In the genomic region with DNA sequence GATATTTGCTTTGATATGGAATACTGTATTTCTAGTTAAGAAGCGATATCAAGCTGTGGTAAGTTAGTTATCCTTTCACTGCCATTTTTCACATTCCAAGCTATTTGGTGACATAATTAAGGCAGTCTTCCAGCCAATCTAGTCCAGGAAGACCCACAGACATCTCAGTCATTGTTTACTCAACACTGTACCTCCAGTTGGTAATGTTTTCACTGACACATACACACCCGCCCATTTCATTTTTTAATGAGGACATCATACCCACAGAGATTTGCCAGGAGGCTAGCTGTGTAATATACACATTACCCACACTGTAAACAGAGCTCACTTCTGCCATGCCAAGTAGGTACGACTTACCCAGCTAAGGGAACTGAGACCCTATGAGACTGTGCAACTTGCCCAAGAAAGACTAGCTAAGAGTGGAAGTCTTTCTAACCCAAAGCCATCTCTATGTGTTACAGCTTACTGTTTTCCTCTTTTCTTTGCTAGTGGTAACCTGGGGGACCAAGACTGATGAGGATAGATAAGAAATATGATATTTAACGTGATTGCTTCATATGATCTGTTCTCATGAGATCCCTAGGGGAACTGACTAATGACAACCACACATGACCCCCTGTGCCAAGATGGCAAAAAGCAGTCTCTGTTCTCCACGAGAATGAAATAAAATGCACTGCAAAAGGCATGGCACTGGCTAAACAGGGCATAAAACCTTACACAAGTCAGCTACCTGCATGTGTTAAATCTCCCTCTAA, we compare ENCODE assay signal across 14 cellular contexts.
DNase-seq lines count a peak whose midpoint lies in the region; ATAC-seq and TF ChIP-seq lines count a peak whose summit lies in the region.
"Had no signal": no experiment of that assay in that cellular context is flagged by ENCODE, and none has a peak within 500 bp of the region (broad histone marks: within the 10 kb centered on the region; RNA-seq: fewer than 3 reads in every experiment).

No MANE protein-coding gene starts in this region.

- no peak overlapping the region for H3K18ac ChIP-seq in trophoblast cell (ENCODE audit: low read length)

- peaks cover 14% of the 10 kb centered on the region; the same call in 1 of the 2 replicates for H3K4me1 ChIP-seq in PC-9 (replicated peaks; ENCODE audit: insufficient read depth)
- no peaks in the 10 kb centered on the region for H3K4me1 ChIP-seq in trophoblast cell (ENCODE audit: control insufficient read depth in 1 of 2, insufficient read depth in 2 of 2, low read length in 2 of 2)

- WGBS in trophoblast cell (ENCODE audit: extremely low coverage, insufficient coverage, insufficient read length) = no CpG with 5 or more reads among the region's 5 CpGs

- no peaks in the 10 kb centered on the region for H3K79me1 ChIP-seq in trophoblast cell (ENCODE audit: low read length)

- H3K36me3 ChIP-seq in PC-9 (ENCODE audit: low read depth) (no peaks in the 10 kb centered on the region), trophoblast cell (ENCODE audit: control insufficient read depth in 1 of 2, insufficient read depth in 2 of 2, low read length in 2 of 2) (no peaks in the 10 kb centered on the region), H7 (replicated peaks; ENCODE audit: control insufficient read depth, insufficient read depth, low read length) (no peaks in the 10 kb centered on the region)

- H4K91ac ChIP-seq in trophoblast cell (ENCODE audit: low read depth, low read length) = no peak overlapping the region

- H4K20me1 ChIP-seq in PC-9 (ENCODE audit: insufficient read depth) = no peaks in the 10 kb centered on the region

- no peaks in the 10 kb centered on the region for H3F3A ChIP-seq in PC-9 (ENCODE audit: insufficient read depth, low read depth)

- H3K4ac ChIP-seq in trophoblast cell (ENCODE audit: low read depth, low read length) = no peak overlapping the region

- no peak overlapping the region for H2BK12ac ChIP-seq in trophoblast cell (ENCODE audit: low read length)

- CTCF ChIA-PET in PC-9 (lab: Charles Lee) = interaction anchor here (0.6 kb wide), 1 partner anchor 16 kb away, joined by 3 read pairs; no protein-coding TSS in a partner anchor

- no peak overlapping the region for H2AK5ac ChIP-seq in trophoblast cell (ENCODE audit: low read length)

- ATAC-seq in HG03442 (IDR thresholded peaks at IDR 0.05; ENCODE audit: unreplicated experiment) = no peak
- no peak for ATAC-seq in GM19395 (IDR thresholded peaks at IDR 0.05; ENCODE audit: unreplicated experiment)

- no peaks in the 10 kb centered on the region for H3K9me2 ChIP-seq in PC-9 (ENCODE audit: insufficient read depth)

- H4K12ac ChIP-seq in trophoblast cell (ENCODE audit: low read depth, low read length) = no peak overlapping the region

- no peak overlapping the region for H3K4me2 ChIP-seq in PC-9
- no peak overlapping the region for H3K4me2 ChIP-seq in trophoblast cell (ENCODE audit: low read length)

- H3K23ac ChIP-seq in trophoblast cell (ENCODE audit: low read length) = no peak overlapping the region

- TF ChIP-seq CTCF in PC-9 (conservative IDR thresholded peaks at IDR 0.05) = no peak

- intact Hi-C loops in PC-9 (cut with micrococcal nuclease; ENCODE audit: unreplicated experiment) = no loop called here

- H3K14ac ChIP-seq in trophoblast cell (ENCODE audit: low read length) = no peak overlapping the region

- POLR2A ChIA-PET in PC-9 (lab: Charles Lee; ENCODE audit: unreplicated experiment) = no interaction called here

- peak; percentile 84 for DNase-seq in GM04503 (ENCODE audit: low read depth)
- DNase-seq in PC-9 = peak; percentile 47 to 56
- peak; percentile 83 for DNase-seq in epithelial cell of prostate (ENCODE audit: low read depth, low spot score)
- peak; percentile 20 to 74 for DNase-seq in trophoblast cell
- DNase-seq in LoVo (ENCODE audit: low spot score) = no peak
- DNase-seq in H7 = no peak
- DNase-seq: activated CD8-positive, alpha-beta memory T cell treated with anti-CD3 and anti-CD28 coated beads, Interleukin-2, amount 50 U/mL, for 4 hours; anterior cingulate cortex; kidney; NCI-H187 treated with DMSO at 0.1 percent for 48 hours; nephron progenitor cell; RPMI8226 had no signal

- H2BK120ac ChIP-seq in trophoblast cell (ENCODE audit: insufficient read depth, low read length, poor library complexity) = no peak overlapping the region

- H3K27me3 ChIP-seq in PC-9 (ENCODE audit: insufficient read depth, low read depth) = peaks cover 68% of the 10 kb centered on the region
- no peaks in the 10 kb centered on the region for H3K27me3 ChIP-seq in trophoblast cell (ENCODE audit: insufficient read depth, low read length)
- H3K27me3 ChIP-seq in H7 (ENCODE audit: control insufficient read depth, insufficient read depth, low read length) = no peaks in the 10 kb centered on the region

- H2AFZ ChIP-seq in PC-9 = no peak overlapping the region
- H2AFZ ChIP-seq in trophoblast cell (ENCODE audit: insufficient read depth, low read length, poor library complexity) = no peak overlapping the region

- no peak overlapping the region for H3K9ac ChIP-seq in trophoblast cell (ENCODE audit: low read length)

- BruUV-seq in PC-9 (replicated peaks; lab: Mats Ljungman, UMichigan) = no TSS peak

- no peak overlapping the region for H4K8ac ChIP-seq in trophoblast cell (ENCODE audit: low read depth, low read length)

- H2BK5ac ChIP-seq in trophoblast cell (ENCODE audit: low read depth, low read length, poor library complexity) = no peak overlapping the region

- H3K79me2 ChIP-seq in PC-9 (ENCODE audit: low read depth) (no peaks in the 10 kb centered on the region), trophoblast cell (ENCODE audit: control insufficient read depth, insufficient read depth, low read length, poor library complexity) (no peaks in the 10 kb centered on the region)

- 0 out of 2 replicates have a peak, but pooled peaks cover 5% of the 10 kb centered on the region for H3K9me3 ChIP-seq in PC-9 (ENCODE audit: insufficient read depth, low read depth)
- H3K9me3 ChIP-seq in trophoblast cell (ENCODE audit: insufficient read depth, low read depth, low read length) = no peaks in the 10 kb centered on the region

- H3K4me3 ChIP-seq in PC-9 = no peak overlapping the region
- no peak overlapping the region for H3K4me3 ChIP-seq in trophoblast cell (ENCODE audit: low read depth, low read length)
- H3K4me3 ChIP-seq in H7 (ENCODE audit: insufficient read depth, low read depth, low read length) = no peak overlapping the region

- H3K27ac ChIP-seq in PC-9 = no peak overlapping the region
- peak overlapping the region; percentile 28 for H3K27ac ChIP-seq in epithelial cell of prostate
- no peak overlapping the region for H3K27ac ChIP-seq in trophoblast cell (ENCODE audit: low read depth, low read length)

Comparison
In these comparisons a context has a peak if more than half of its experiments do, and no peak if none do; other contexts are left out.
1. DNase-seq: peak in GM04503 (single experiment), PC-9 (2 of 2), epithelial cell of prostate (single experiment) and trophoblast cell (2 of 2); none in LoVo (single experiment) and H7 (single experiment).